ENCODE assay signal across 8 cellular contexts in the genomic region with DNA sequence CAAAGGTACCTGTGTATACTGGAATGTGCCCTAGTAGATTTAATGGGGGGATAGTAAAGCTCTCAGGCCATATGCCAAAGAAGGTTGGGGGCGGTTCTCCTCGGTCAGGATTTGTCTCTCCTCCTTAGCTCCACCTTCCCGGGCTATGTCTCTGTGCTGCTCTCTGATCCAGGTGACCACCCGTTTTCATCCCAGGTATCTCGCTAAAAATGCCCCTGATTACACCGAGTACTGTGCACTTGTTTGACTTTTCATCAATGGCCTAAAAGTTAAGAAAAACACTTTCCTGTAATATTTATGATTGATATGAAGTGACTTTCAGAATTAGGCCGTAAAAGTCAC. TPM values are rescaled to one million over a fixed set of nuclear protein-coding genes. Genes with fewer than 3 reads are reported as not detected.
DNase-seq lines count a peak whose midpoint lies in the region; ATAC-seq and TF ChIP-seq lines count a peak whose summit lies in the region.

No MANE protein-coding gene starts in this region.

- H3K27ac ChIP-seq in right lobe of liver (peak overlapping the region in 2 of 3 donors; percentile 71 to 83), uterus (peak overlapping the region; percentile 80 to 85)

- peak; percentile 54 for DNase-seq in DMS53 (lab: John Stamatoyannopoulos, UW)
- no peak for DNase-seq in LNCaP clone FGC (ENCODE audit: low read depth)
- no peak for DNase-seq in astrocyte of the spinal cord (ENCODE audit: low read depth, low spot score)
- DNase-seq in right lobe of liver = no peak
- no peak for DNase-seq in uterus
- no peak for DNase-seq in NCI-H1694 (lab: John Stamatoyannopoulos, UW)
- DNase-seq in nucleus accumbens (lab: John Stamatoyannopoulos, UW) = no peak

- in situ Hi-C loops in astrocyte of the spinal cord (cut with HindIII; ENCODE audit: low sequenced_read_pairs) = no loop called here

- H3K4me3 ChIP-seq in LNCaP clone FGC (ENCODE audit: low read depth, low read length) (peak overlapping the region; percentile 83), astrocyte of the spinal cord (ENCODE audit: low read depth, low read length) (peak overlapping the region; percentile 81), right lobe of liver (peak overlapping the region; percentile 95 to 98 (median 97)), uterus (peak overlapping the region; percentile 93)

- peaks cover 0 to 60% (median 22%) of the 10 kb centered on the region in 4 donors for H3K36me3 ChIP-seq in right lobe of liver
- no peaks in the 10 kb centered on the region for H3K36me3 ChIP-seq in uterus

- WGBS in right lobe of liver (ENCODE audit: insufficient coverage, low coverage, low lambda C conversion rate, missing lambda C conversion rate) = 8% methylated on average over 6 of the region's 7 CpGs

- intact Hi-C loops in right lobe of liver (cut with DNase I) = no loop called here
- intact Hi-C loops in uterus (cut with DNase I; ENCODE audit: low total_unique reads) = no loop called here

- ATAC-seq in right lobe of liver = no peak
- ATAC-seq in GM18867 (IDR thresholded peaks at IDR 0.05; ENCODE audit: unreplicated experiment) = no peak

- peaks cover 0 to 14% (median 6%) of the 10 kb centered on the region in 4 donors for H3K4me1 ChIP-seq in right lobe of liver
- no peaks in the 10 kb centered on the region for H3K4me1 ChIP-seq in uterus

- H3K9me3 ChIP-seq in right lobe of liver = no peaks in the 10 kb centered on the region
- H3K9me3 ChIP-seq in uterus = no peaks in the 10 kb centered on the region

- TF ChIP-seq POLR2A in right lobe of liver (IDR thresholded peaks at IDR 0.05) (no peak), uterus (IDR thresholded peaks at IDR 0.05) (no peak)

- TF ChIP-seq CTCF in LNCaP clone FGC (IDR thresholded peaks at IDR 0.05; ENCODE audit: control insufficient read depth, extremely low read depth, insufficient read depth) (no peak), astrocyte of the spinal cord (IDR thresholded peaks at IDR 0.05; ENCODE audit: low read depth, low read length) (no peak), right lobe of liver (IDR thresholded peaks at IDR 0.05) (no peak), uterus (IDR thresholded peaks at IDR 0.05) (no peak)

- H3K27me3 ChIP-seq in right lobe of liver (no peaks in the 10 kb centered on the region), uterus (no peaks in the 10 kb centered on the region)

RNA-seq across cellular contexts. Expression of gene NDUFS6, which starts 0.7 kb away (rescaled TPM):
- 10 to 100 TPM; 16.5 to 57.5 (median 23.7) TPM for total RNA-seq in right lobe of liver
- 10 to 100 TPM in 3 of 4 donors, 1 to 10 TPM in 1; 8.5 to 17.9 (median 14.6) TPM for total RNA-seq in uterus

RNA-seq across cellular contexts. Expression of gene MRPL36, which starts 2.3 kb away (rescaled TPM):
- 10 to 100 TPM; 30.7 to 40.0 (median 35.5) TPM for total RNA-seq in right lobe of liver
- total RNA-seq in uterus = 100 to 1,000 TPM in 1 of 4 donors, 10 to 100 TPM in 3; 14.4 to 107 (median 31.6) TPM
